In genomic region chr1:144551543-144552424, GRCh38 we compare ENCODE assay signal across 8 cellular contexts. TPM values are rescaled to one million over a fixed set of nuclear protein-coding genes. Genes with fewer than 3 reads are reported as not detected.
DNase-seq lines count a peak whose midpoint lies in the region; ATAC-seq, FAIRE-seq and TF ChIP-seq lines count a peak whose summit lies in the region.

No MANE protein-coding gene starts in this region.

- FAIRE-seq in HepG2 (lab: Jason Lieb, UNC), result no peak

- H2AFZ ChIP-seq in HepG2 (ENCODE audit: low read length), result no peak overlapping the region

- H3K9me3 ChIP-seq in HepG2 (ENCODE audit: low read length), result no peaks in the 10 kb centered on the region

- 13% methylated on average over 34 of the region's 48 CpGs for WGBS in HepG2 (ENCODE audit: low lambda C conversion rate)

- in situ Hi-C loops in HepG2 (cut with HindIII; ENCODE audit: extremely low pct_ligation_motif_present, low pct_unique_long_range_greater_than_20kb), result no loop called here

- peak; percentile 77 to 98 for TF ChIP-seq POLR2A in HepG2 (IDR thresholded peaks at IDR 0.05; ENCODE audit: insufficient read depth in 1 of 2, low read depth in 2 of 2, low read length in 2 of 2)

- H4K20me1 ChIP-seq in HepG2 (ENCODE audit: insufficient read depth, low read length), result no peaks in the 10 kb centered on the region

- H3K27me3 ChIP-seq in HepG2 (ENCODE audit: control insufficient read depth in 1 of 2, insufficient read depth in 2 of 2, low read length in 2 of 2), result peaks cover 0 to 8% of the 10 kb centered on the region in 2 experiments; a peak in 2 of 5 replicates

- BruUV-seq in HepG2 (replicated peaks; lab: Mats Ljungman, UMichigan), result TSS peak; percentile 96

- H3K4me3 ChIP-seq in HFF-Myc (replicated peaks; ENCODE audit: low read depth, low read length), result peak overlapping the region; percentile 38
- peak overlapping the region; percentile 19 to 48 (median 42); a peak in 4 of 6 replicates for H3K4me3 ChIP-seq in HepG2 (replicated peaks in 1 of 3; ENCODE audit: insufficient read depth in 1 of 3, low read depth in 2 of 3, low read length in 3 of 3)

- TF ChIP-seq CTCF in HFF-Myc (IDR thresholded peaks at IDR 0.05; ENCODE audit: low read depth, low read length, missing control alignments), result no peak
- no peak for TF ChIP-seq CTCF in HepG2 (CRISPR knock-in tag; IDR thresholded peaks at IDR 0.05)

- POLR2A ChIA-PET in HepG2 (lab: Yijun Ruan, JAX), result interaction anchor here (0.6 to 1.9 kb wide), 5 partner anchors 9 to 822 kb away, joined by 3 to 11 read pairs (median 9); no protein-coding TSS in a partner anchor

- no peak for TF ChIP-seq RAD21 in HepG2 (CRISPR knock-in tag; IDR thresholded peaks at IDR 0.05)

- H3K4me2 ChIP-seq in HepG2 (ENCODE audit: low read depth, low read length), result peak overlapping the region; percentile 80

- no peaks in the 10 kb centered on the region for H3K79me2 ChIP-seq in HepG2 (ENCODE audit: insufficient read depth, low read length)

- CTCF ChIA-PET in HepG2 (lab: Yijun Ruan, JAX; ENCODE audit: low intra/inter-chr PET ratio, low total read pairs), result no interaction called here

- peak; percentile 90 for ATAC-seq in HepG2

- peak overlapping the region; percentile 73 for H3K9ac ChIP-seq in HepG2 (ENCODE audit: insufficient read depth, low read depth, low read length)

- intact Hi-C loops in HepG2 (cut with micrococcal nuclease; ENCODE audit: unreplicated experiment), result no loop called here

- no peaks in the 10 kb centered on the region for H3K36me3 ChIP-seq in HepG2 (replicated peaks in 1 of 2; ENCODE audit: control insufficient read depth in 1 of 2, insufficient read depth in 2 of 2, low read length in 2 of 2)

- H3K4me1 ChIP-seq in HepG2 (ENCODE audit: insufficient read depth, low read length), result peaks cover 18% of the 10 kb centered on the region

- DNase-seq in GM04503 (ENCODE audit: low read depth), result peak; percentile 49
- peak; percentile 87 for DNase-seq in HFF-Myc (ENCODE audit: extremely low read depth, low read depth)
- DNase-seq in NCI-H2171 (lab: John Stamatoyannopoulos, UW), result peak; percentile 85
- DNase-seq in activated CD4-positive, alpha-beta T cell treated with anti-CD3 and anti-CD28 coated beads, Interleukin-2, amount 50 U/mL, for 48 hours, result peak; percentile 80 to 87
- peak; percentile 93 for DNase-seq in dermis blood vessel endothelial cell
- peak; percentile 66 for DNase-seq in HepG2 (ENCODE audit: low spot score)
- peak; percentile 72 for DNase-seq in stimulated activated CD4-positive, alpha-beta T cell treated with anti-CD3 and anti-CD28 coated beads, Interleukin-2, amount 100 ng/mL, for 48 hours
- DNase-seq in NCI-H2196 (lab: John Stamatoyannopoulos, UW; ENCODE audit: unreplicated experiment), result no peak

- peak overlapping the region; percentile 69 for H3K27ac ChIP-seq in HepG2 (ENCODE audit: extremely low read length, insufficient read depth, low read length)

- TF ChIP-seq EP300 in HepG2 (IDR thresholded peaks at IDR 0.05; ENCODE audit: low read depth in 2 of 2, low read length in 2 of 2) (no peak), HepG2 (CRISPR knock-in tag; IDR thresholded peaks at IDR 0.05; ENCODE audit: borderline replicate concordance) (no peak)

TF ChIP-seq in HepG2, 621 proteins besides CTCF, POLR2A, EP300 and RAD21 (continues in another document):
- no peak for TF ChIP-seq MIER2 (CRISPR knock-in tag; IDR thresholded peaks at IDR 0.05)
- no peak for TF ChIP-seq JUNB (CRISPR knock-in tag; IDR thresholded peaks at IDR 0.05; ENCODE audit: borderline replicate concordance)
- TF ChIP-seq ZNF747 (CRISPR knock-in tag; IDR thresholded peaks at IDR 0.05; ENCODE audit: borderline replicate concordance), result 0 out of 2 replicates have a peak, but pooled peaks have one; percentile 42
- TF ChIP-seq SALL1 (CRISPR knock-in tag; IDR thresholded peaks at IDR 0.05), result peak; percentile 72
- TF ChIP-seq, protein P1, sequence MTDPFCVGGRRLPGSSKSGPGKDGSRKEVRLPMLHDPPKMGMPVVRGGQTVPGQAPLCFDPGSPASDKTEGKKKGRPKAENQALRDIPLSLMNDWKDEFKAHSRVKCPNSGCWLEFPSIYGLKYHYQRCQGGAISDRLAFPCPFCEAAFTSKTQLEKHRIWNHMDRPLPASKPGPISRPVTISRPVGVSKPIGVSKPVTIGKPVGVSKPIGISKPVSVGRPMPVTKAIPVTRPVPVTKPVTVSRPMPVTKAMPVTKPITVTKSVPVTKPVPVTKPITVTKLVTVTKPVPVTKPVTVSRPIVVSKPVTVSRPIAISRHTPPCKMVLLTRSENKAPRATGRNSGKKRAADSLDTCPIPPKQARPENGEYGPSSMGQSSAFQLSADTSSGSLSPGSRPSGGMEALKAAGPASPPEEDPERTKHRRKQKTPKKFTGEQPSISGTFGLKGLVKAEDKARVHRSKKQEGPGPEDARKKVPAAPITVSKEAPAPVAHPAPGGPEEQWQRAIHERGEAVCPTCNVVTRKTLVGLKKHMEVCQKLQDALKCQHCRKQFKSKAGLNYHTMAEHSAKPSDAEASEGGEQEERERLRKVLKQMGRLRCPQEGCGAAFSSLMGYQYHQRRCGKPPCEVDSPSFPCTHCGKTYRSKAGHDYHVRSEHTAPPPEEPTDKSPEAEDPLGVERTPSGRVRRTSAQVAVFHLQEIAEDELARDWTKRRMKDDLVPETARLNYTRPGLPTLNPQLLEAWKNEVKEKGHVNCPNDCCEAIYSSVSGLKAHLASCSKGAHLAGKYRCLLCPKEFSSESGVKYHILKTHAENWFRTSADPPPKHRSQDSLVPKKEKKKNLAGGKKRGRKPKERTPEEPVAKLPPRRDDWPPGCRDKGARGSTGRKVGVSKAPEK (CRISPR knock-in tag; IDR thresholded peaks at IDR 0.05; ENCODE audit: borderline replicate concordance), result 0 out of 2 replicates have a peak, but pooled peaks have one; percentile 57
- TF ChIP-seq CCDC6 (CRISPR knock-in tag; IDR thresholded peaks at IDR 0.05), result 0 out of 2 replicates have a peak, but pooled peaks have one; percentile 19
- TF ChIP-seq, protein P2, sequence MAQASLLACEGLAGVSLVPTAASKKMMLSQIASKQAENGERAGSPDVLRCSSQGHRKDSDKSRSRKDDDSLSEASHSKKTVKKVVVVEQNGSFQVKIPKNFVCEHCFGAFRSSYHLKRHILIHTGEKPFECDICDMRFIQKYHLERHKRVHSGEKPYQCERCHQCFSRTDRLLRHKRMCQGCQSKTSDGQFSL (CRISPR knock-in tag; IDR thresholded peaks at IDR 0.05), result no peak
- TF ChIP-seq SNAPC5 (CRISPR knock-in tag; IDR thresholded peaks at IDR 0.05; ENCODE audit: borderline replicate concordance), result peak; percentile 99
- TF ChIP-seq KDM2A (CRISPR knock-in tag; IDR thresholded peaks at IDR 0.05; ENCODE audit: borderline replicate concordance, low read depth), result peak; percentile 62; the same call in 1 of the 2 replicates
- TF ChIP-seq GATAD2A (CRISPR knock-in tag; IDR thresholded peaks at IDR 0.05), result peak; percentile 25; the same call in 1 of the 2 replicates
- no peak for TF ChIP-seq ZNF556 (CRISPR knock-in tag; IDR thresholded peaks at IDR 0.05; ENCODE audit: borderline replicate concordance)
- peak; percentile 15; the same call in 1 of the 2 replicates for TF ChIP-seq ZSCAN25 (CRISPR knock-in tag; IDR thresholded peaks at IDR 0.05)
- no peak for TF ChIP-seq AGO1 (IDR thresholded peaks at IDR 0.05; ENCODE audit: low read depth, low read length, poor library complexity, severe bottlenecking)
- TF ChIP-seq, protein P3, sequence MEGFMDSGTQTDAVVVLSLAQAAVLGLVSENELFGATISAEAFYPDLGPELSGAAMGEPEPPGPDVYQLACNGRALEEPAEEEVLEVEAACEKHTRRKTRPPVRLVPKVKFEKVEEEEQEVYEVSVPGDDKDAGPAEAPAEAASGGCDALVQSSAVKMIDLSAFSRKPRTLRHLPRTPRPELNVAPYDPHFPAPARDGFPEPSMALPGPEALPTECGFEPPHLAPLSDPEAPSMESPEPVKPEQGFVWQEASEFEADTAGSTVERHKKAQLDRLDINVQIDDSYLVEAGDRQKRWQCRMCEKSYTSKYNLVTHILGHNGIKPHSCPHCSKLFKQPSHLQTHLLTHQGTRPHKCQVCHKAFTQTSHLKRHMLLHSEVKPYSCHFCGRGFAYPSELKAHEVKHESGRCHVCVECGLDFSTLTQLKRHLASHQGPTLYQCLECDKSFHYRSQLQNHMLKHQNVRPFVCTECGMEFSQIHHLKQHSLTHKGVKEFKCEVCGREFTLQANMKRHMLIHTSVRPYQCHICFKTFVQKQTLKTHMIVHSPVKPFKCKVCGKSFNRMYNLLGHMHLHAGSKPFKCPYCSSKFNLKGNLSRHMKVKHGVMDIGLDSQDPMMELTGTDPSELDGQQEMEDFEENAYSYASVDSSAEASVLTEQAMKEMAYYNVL (CRISPR knock-in tag; IDR thresholded peaks at IDR 0.05; ENCODE audit: borderline replicate concordance), result no peak
- no peak for TF ChIP-seq ATM (IDR thresholded peaks at IDR 0.05; ENCODE audit: borderline replicate concordance)

RNA-seq across cellular contexts. Expression of gene PPIAL4F, which starts 40.9 kb away (rescaled TPM):
- not detected in 2 replicates for total RNA-seq in dermis blood vessel endothelial cell
- total RNA-seq in HepG2 (2016; rRNA removed; fragmentation: Illumina TruSeq; extraction: Trizol), result not detected in 2 replicates
- not detected in 2 replicates for total RNA-seq in HepG2 (2016; cell fraction: cytosol; rRNA removed; fragmentation: Illumina TruSeq; extraction: Trizol; ENCODE audit: low read depth)
- not detected in 2 replicates for total RNA-seq in HepG2 (2016; cell fraction: insoluble cytoplasmic fraction; rRNA removed; fragmentation: Illumina TruSeq; extraction: Trizol)
- not detected in 2 replicates for total RNA-seq in HepG2 (2016; cell fraction: membrane; rRNA removed; fragmentation: Illumina TruSeq; extraction: Trizol)
- not detected in 2 replicates for total RNA-seq in HepG2 (2016; cell fraction: nucleus; rRNA removed; fragmentation: Illumina TruSeq; extraction: Trizol)
- not detected in 2 replicates for polyA plus RNA-seq in HepG2 (2011; rRNA removed)
- polyA plus RNA-seq in HepG2 (2011; cell fraction: cytosol; rRNA removed), result not detected in 2 replicates
- not detected in 2 replicates for polyA plus RNA-seq in HepG2 (2011; cell fraction: nucleus; rRNA removed)
- not detected in 2 replicates for polyA plus RNA-seq in HepG2 (2012)
- polyA plus RNA-seq in HepG2 (2016; cell fraction: cytosol; fragmentation: Illumina TruSeq; extraction: Trizol; ENCODE audit: low read depth), result not detected in 2 replicates
- not detected in 2 replicates for polyA plus RNA-seq in HepG2 (2016; cell fraction: insoluble cytoplasmic fraction; fragmentation: Illumina TruSeq; extraction: Trizol; ENCODE audit: low read depth)
- polyA plus RNA-seq in HepG2 (2016; cell fraction: membrane; fragmentation: Illumina TruSeq; extraction: Trizol; ENCODE audit: low read depth), result not detected in 2 replicates
- not detected in 2 replicates for polyA plus RNA-seq in HepG2 (2016; cell fraction: nucleus; fragmentation: Illumina TruSeq; extraction: Trizol; ENCODE audit: insufficient read depth, low read depth)
- polyA minus RNA-seq in HepG2 (2011; rRNA and poly(A)+ RNA removed; ENCODE audit: low replicate concordance), result not detected in 2 replicates
- not detected in 2 replicates for polyA minus RNA-seq in HepG2 (2011; cell fraction: cytosol; rRNA and poly(A)+ RNA removed)
- polyA minus RNA-seq in HepG2 (2011; cell fraction: nucleus; rRNA and poly(A)+ RNA removed), result not detected in 2 replicates
